27 cellular contexts compared by ENCODE assay signal in genomic region chr10:129055225-129055624, GRCh38.
"Had no signal": no experiment of that assay in that cellular context is flagged by ENCODE, and none has a peak within 500 bp of the region (broad histone marks: within the 10 kb centered on the region; RNA-seq: fewer than 3 reads in every experiment).

No MANE protein-coding gene starts in this region.

- H3K4me3 ChIP-seq: left lung, lower lobe of right lung, pancreas, prostate gland, smooth muscle cell, tibial nerve, uterus had no signal

- H3K4me2 ChIP-seq: smooth muscle cell had no signal

- H3K4me3 Mint-ChIP-seq: immature natural killer cell; mesothelial cell of epicardium; naive B cell; natural killer cell; nephron progenitor cell; stimulated activated memory B cell treated with anti-CD40 and anti-IgM and Interleukin-4, amounts not matched to agents 10 μg/mL and 1 μg/mL and 100 μg/mL, for 72 hours; stimulated activated naive CD8-positive, alpha-beta T cell treated with anti-CD3 and anti-CD28 coated beads, Interleukin-15, amount 100 ng/mL, for 72 hours; type B pancreatic cell had no signal

- DNase-seq: hypothalamus; immature natural killer cell; kidney; left colon; left lung; lower lobe of right lung; mesendoderm; naive B cell; natural killer cell; nucleus accumbens; pancreas; posterior cingulate gyrus; stimulated activated CD4-positive, alpha-beta T cell treated with anti-CD3 and anti-CD28 coated beads, Interleukin-1b, Interleukin-23, amount 100 ng/mL, for 48 hours; stimulated activated CD4-positive, alpha-beta T cell treated with anti-CD3 and anti-CD28 coated beads, Interleukin-2, amount 100 ng/mL, for 48 hours; stimulated activated CD4-positive, alpha-beta T cell treated with anti-CD3 and anti-CD28 coated beads, Interleukin-4, amount 100 ng/mL, for 4 hours; stimulated activated CD8-positive, alpha-beta memory T cell treated with anti-CD3 and anti-CD28 coated beads, Interleukin-4, amount 100 ng/mL, for 48 hours; stimulated activated naive CD4-positive, alpha-beta T cell treated with Interleukin-2 at 50 U/mL for 16 hours; stimulated activated naive CD8-positive, alpha-beta T cell treated with anti-CD3 and anti-CD28 coated beads, Interleukin-15, amount 100 ng/mL, for 72 hours; substantia nigra; uterus had no signal

- H3K9me3 ChIP-seq: left lung, lower lobe of right lung, pancreas, prostate gland, tibial nerve, uterus had no signal

- H3K4me1 ChIP-seq: left lung, lower lobe of right lung, pancreas, prostate gland, tibial nerve, uterus had no signal

- H3K27ac ChIP-seq: left lung, lower lobe of right lung, pancreas, prostate gland, tibial nerve, uterus had no signal

- H3K27me3 ChIP-seq: left lung, pancreas, tibial nerve, uterus had no signal

- H3K27me3 Mint-ChIP-seq: naive B cell had no signal

- H3K36me3 ChIP-seq: left lung, lower lobe of right lung, pancreas, prostate gland, tibial nerve, uterus had no signal

- H3K36me3 Mint-ChIP-seq: immature natural killer cell; mesothelial cell of epicardium; naive B cell; natural killer cell; stimulated activated memory B cell treated with anti-CD40 and anti-IgM and Interleukin-4, amounts not matched to agents 10 μg/mL and 1 μg/mL and 100 μg/mL, for 72 hours; type B pancreatic cell had no signal

- H3K27ac Mint-ChIP-seq: immature natural killer cell; mesothelial cell of epicardium; naive B cell; natural killer cell; nephron progenitor cell; stimulated activated memory B cell treated with anti-CD40 and anti-IgM and Interleukin-4, amounts not matched to agents 10 μg/mL and 1 μg/mL and 100 μg/mL, for 72 hours; type B pancreatic cell had no signal

- H3K4me1 Mint-ChIP-seq: mesothelial cell of epicardium had no signal

- H3K9me3 Mint-ChIP-seq: immature natural killer cell; mesothelial cell of epicardium; natural killer cell; nephron progenitor cell; stimulated activated memory B cell treated with anti-CD40 and anti-IgM and Interleukin-4, amounts not matched to agents 10 μg/mL and 1 μg/mL and 100 μg/mL, for 72 hours; stimulated activated naive CD8-positive, alpha-beta T cell treated with anti-CD3 and anti-CD28 coated beads, Interleukin-15, amount 100 ng/mL, for 72 hours; type B pancreatic cell had no signal
